19 cellular contexts compared by ENCODE assay signal in the genomic region with DNA sequence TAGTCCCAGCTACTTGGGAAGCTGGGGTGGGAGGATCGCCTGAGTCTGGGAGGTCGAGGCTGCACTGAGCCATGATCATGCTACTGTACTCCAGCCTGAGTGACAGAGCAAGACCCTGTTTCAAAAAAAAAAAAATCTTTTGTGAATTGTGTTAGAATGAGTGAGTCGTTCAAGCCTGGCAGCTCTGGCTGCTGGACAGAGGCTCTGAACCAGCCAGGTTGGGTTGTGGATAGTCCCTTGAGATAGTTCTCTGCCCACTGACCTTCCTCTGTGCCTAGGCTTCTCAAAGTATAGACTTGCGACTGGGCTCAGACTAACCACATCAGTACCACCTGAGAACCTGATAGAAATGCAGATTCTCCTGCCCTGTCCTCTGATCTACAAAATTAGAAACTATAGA.
"Had no signal": no experiment of that assay in that cellular context is flagged by ENCODE, and none has a peak within 500 bp of the region (broad histone marks: within the 10 kb centered on the region; RNA-seq: fewer than 3 reads in every experiment).

No MANE protein-coding gene starts in this region.

- H3K27me3 Mint-ChIP-seq: activated B cell treated with CpG ODN at 0.5 μM for 24 hours had no signal

- H3K27ac ChIP-seq: epithelial cell of prostate, gastroesophageal sphincter, left ventricle myocardium inferior, psoas muscle, right atrium auricular region, thyroid gland had no signal

- H3K9me3 ChIP-seq: gastroesophageal sphincter, left ventricle myocardium inferior, psoas muscle, right atrium auricular region, thyroid gland had no signal

- H3K27ac Mint-ChIP-seq: activated B cell treated with CpG ODN at 0.5 μM for 24 hours; activated CD4-positive, alpha-beta T cell treated with anti-CD3 and anti-CD28 coated beads for 36 hours; endodermal cell; mesothelial cell of epicardium; T-helper 1 cell treated with Interleukin-12 subunit alpha and Interleukin-12 subunit beta and Interleukin-4 antibody, amounts not matched to agents 30 μg/mL and 1 μg/mL, for 36 hours had no signal

- H3K36me3 ChIP-seq: gastroesophageal sphincter, left ventricle myocardium inferior, right atrium auricular region, thyroid gland had no signal

- DNase-seq: activated B cell treated with CpG ODN at 0.5 μM for 24 hours; activated CD4-positive, alpha-beta T cell treated with anti-CD3 and anti-CD28 coated beads for 36 hours; activated CD4-positive, alpha-beta T cell treated with anti-CD3 and anti-CD28 coated beads, Interleukin-2, amount 50 U/mL, for 48 hours; cortex of kidney; head of caudate nucleus; hypothalamus; left ventricle myocardium inferior; nucleus accumbens; psoas muscle; stimulated activated CD4-positive, alpha-beta T cell treated with anti-CD3 and anti-CD28 coated beads, Interleukin-4, amount 100 ng/mL, for 24 hours; stimulated activated naive CD4-positive, alpha-beta T cell treated with Interleukin-2 at 50 U/mL for 16 hours; thyroid gland had no signal

- ATAC-seq: activated CD4-positive, alpha-beta T cell treated with anti-CD3 and anti-CD28 coated beads for 36 hours; gastroesophageal sphincter; naive thymus-derived CD8-positive, alpha-beta T cell; psoas muscle had no signal

- H3K36me3 Mint-ChIP-seq: mesothelial cell of epicardium; naive thymus-derived CD8-positive, alpha-beta T cell had no signal

- H3K4me3 Mint-ChIP-seq: activated B cell treated with CpG ODN at 0.5 μM for 24 hours; activated CD4-positive, alpha-beta T cell treated with anti-CD3 and anti-CD28 coated beads for 36 hours; endodermal cell; mesothelial cell of epicardium had no signal

- H3K9me3 Mint-ChIP-seq: activated B cell treated with CpG ODN at 0.5 μM for 24 hours; endodermal cell; mesothelial cell of epicardium; naive thymus-derived CD8-positive, alpha-beta T cell; T-helper 1 cell treated with Interleukin-12 subunit alpha and Interleukin-12 subunit beta and Interleukin-4 antibody, amounts not matched to agents 30 μg/mL and 1 μg/mL, for 36 hours had no signal

- H3K4me3 ChIP-seq: gastroesophageal sphincter, left ventricle myocardium inferior, psoas muscle, right atrium auricular region, thyroid gland had no signal
